Comparison of ENCODE assay signal across 1 cellular context in genomic region chr20:31956556-31957220, GRCh38.
TF ChIP-seq lines count a peak whose summit lies in the region.

No MANE protein-coding gene starts in this region.

TF ChIP-seq in H1, 55 proteins besides CTCF, POLR2A, EP300 and RAD21:
- TF ChIP-seq SAP30 (IDR thresholded peaks at IDR 0.05; ENCODE audit: insufficient read depth, insufficient replicate concordance, low read length): no peak
- no peak for TF ChIP-seq CHD2 (IDR thresholded peaks at IDR 0.05; ENCODE audit: low read length)
- TF ChIP-seq CBX5 (IDR thresholded peaks at IDR 0.05; ENCODE audit: low read depth, low read length): no peak
- no peak for TF ChIP-seq RFX5 (IDR thresholded peaks at IDR 0.05; ENCODE audit: borderline replicate concordance, low read depth, low read length)
- TF ChIP-seq PHF8 (conservative IDR thresholded peaks at IDR 0.05; ENCODE audit: low read depth, low read length): no peak
- no peak for TF ChIP-seq CREB1 (IDR thresholded peaks at IDR 0.05)
- TF ChIP-seq USF2 (IDR thresholded peaks at IDR 0.05; ENCODE audit: low read length): no peak
- no peak for TF ChIP-seq BCL11A (IDR thresholded peaks at IDR 0.05; ENCODE audit: low read depth in 2 of 2, low read length in 2 of 2)
- TF ChIP-seq ATF2 (IDR thresholded peaks at IDR 0.05; ENCODE audit: low read length): no peak
- no peak for TF ChIP-seq BACH1 (IDR thresholded peaks at IDR 0.05; ENCODE audit: low read length)
- no peak for TF ChIP-seq GABPA (IDR thresholded peaks at IDR 0.05; ENCODE audit: borderline replicate concordance, insufficient read depth, low read length)
- no peak for TF ChIP-seq SP4 (IDR thresholded peaks at IDR 0.05; ENCODE audit: low read length)
- TF ChIP-seq JUN (IDR thresholded peaks at IDR 0.05; ENCODE audit: low read depth, low read length): no peak
- no peak for TF ChIP-seq TBP (IDR thresholded peaks at IDR 0.05; ENCODE audit: low read depth, low read length)
- no peak for TF ChIP-seq POLR2AphosphoS5 (IDR thresholded peaks at IDR 0.05; ENCODE audit: low read depth, low read length)
- TF ChIP-seq CHD7 (IDR thresholded peaks at IDR 0.05; ENCODE audit: insufficient replicate concordance, low read length): no peak
- no peak for TF ChIP-seq YY1 (IDR thresholded peaks at IDR 0.05; ENCODE audit: low read depth, low read length)
